Comparison of ENCODE assay signal across 8 cellular contexts in the genomic region with DNA sequence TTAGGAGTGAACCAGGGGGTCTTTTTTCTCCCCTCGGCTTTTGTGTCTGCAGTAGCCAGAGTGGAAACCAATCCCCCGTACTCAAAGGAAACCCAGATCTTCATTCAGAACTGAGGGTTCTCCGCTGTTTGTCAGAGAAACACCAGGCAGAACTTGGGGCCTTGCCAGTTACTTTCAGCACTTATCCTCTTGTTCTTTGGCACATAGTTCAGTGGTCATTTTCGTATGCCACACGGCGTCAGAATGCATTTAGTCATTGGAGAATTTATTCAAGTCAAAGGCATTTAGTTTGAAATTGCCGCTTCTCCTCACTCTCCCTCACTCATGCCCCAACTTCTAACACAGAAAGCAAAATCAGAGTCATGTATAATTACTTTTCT.
DNase-seq lines count a peak whose midpoint lies in the region; ATAC-seq and TF ChIP-seq lines count a peak whose summit lies in the region.
"Had no signal": no experiment of that assay in that cellular context is flagged by ENCODE, and none has a peak within 500 bp of the region (broad histone marks: within the 10 kb centered on the region; RNA-seq: fewer than 3 reads in every experiment).

No MANE protein-coding gene starts in this region.

- WGBS in right lobe of liver (ENCODE audit: insufficient coverage, low coverage, low lambda C conversion rate, missing lambda C conversion rate): 8% methylated on average over 4 of the region's 7 CpGs
- WGBS in suprapubic skin: 35% methylated on average over 7 of the region's 7 CpGs

- no peak overlapping the region for H2AFZ ChIP-seq in KMS-11 (ENCODE audit: low read depth)

- peaks cover 31% of the 10 kb centered on the region; the same call in 1 of the 2 replicates for H3K36me3 ChIP-seq in KMS-11 (ENCODE audit: insufficient read depth)
- peaks cover 0 to 3% (median 0%) of the 10 kb centered on the region in 4 donors for H3K36me3 ChIP-seq in right lobe of liver
- peaks cover 9% of the 10 kb centered on the region for H3K36me3 ChIP-seq in suprapubic skin

- H3K4me3 ChIP-seq in KMS-11 (IDR thresholded peaks at IDR 0.05; ENCODE audit: insufficient read depth, low read depth, low read length) (no peak overlapping the region), right lobe of liver (peak overlapping the region; percentile 11 to 45 (median 40)), suprapubic skin (peak overlapping the region; percentile 37)

- H3K27me3 ChIP-seq in KMS-11 (ENCODE audit: insufficient read depth, low read depth) (no peaks in the 10 kb centered on the region), right lobe of liver (no peaks in the 10 kb centered on the region), suprapubic skin (no peaks in the 10 kb centered on the region)

- TF ChIP-seq POLR2A in right lobe of liver (IDR thresholded peaks at IDR 0.05) (no peak), suprapubic skin (IDR thresholded peaks at IDR 0.05) (no peak)

- H3K79me2 ChIP-seq in KMS-11 (ENCODE audit: insufficient read depth, low read depth): peaks cover 34% of the 10 kb centered on the region

- TF ChIP-seq CTCF in KMS-11 (conservative IDR thresholded peaks at IDR 0.05; ENCODE audit: low read depth, low read length) (no peak), right lobe of liver (IDR thresholded peaks at IDR 0.05) (no peak), suprapubic skin (IDR thresholded peaks at IDR 0.05) (no peak)

- H3K4me2 ChIP-seq in KMS-11: peak overlapping the region; percentile 75; the same call in 1 of the 2 replicates

- DNase-seq in astrocyte of the hippocampus (ENCODE audit: low read depth, low spot score) (peak; percentile 94), right lobe of liver (peak in 2 of 3 donors; percentile 46 to 80), suprapubic skin (ENCODE audit: low spot score in 2 of 2) (no peak), SHP77 (lab: John Stamatoyannopoulos, UW) (no peak)
- DNase-seq in activated CD8-positive, alpha-beta memory T cell treated with anti-CD3 and anti-CD28 coated beads for 24 hours: no peak
- DNase-seq in stimulated activated CD4-positive, alpha-beta T cell treated with anti-CD3 and anti-CD28 coated beads, Interleukin-2, amount 100 ng/mL, for 24 hours: no peak
- DNase-seq: retina had no signal

- peak; percentile 57 to 71 (median 60) for ATAC-seq in right lobe of liver

- H3K4me1 ChIP-seq in KMS-11 (ENCODE audit: low read depth, poor library complexity, severe bottlenecking) (peaks cover 97% of the 10 kb centered on the region), right lobe of liver (peaks cover 0 to 38% (median 18%) of the 10 kb centered on the region in 4 donors), suprapubic skin (peaks cover 20% of the 10 kb centered on the region)

- intact Hi-C loops in right lobe of liver (cut with DNase I): loop anchor here in 1 of 2 donors (10.0 kb wide), 1 partner anchor 103 kb away; a partner anchor contains a TSS

- no peaks in the 10 kb centered on the region for H4K20me1 ChIP-seq in KMS-11 (ENCODE audit: insufficient read depth)

- H3K9me3 ChIP-seq in right lobe of liver (no peaks in the 10 kb centered on the region), suprapubic skin (no peaks in the 10 kb centered on the region)

- H3K9ac ChIP-seq in KMS-11: no peak overlapping the region

- TF ChIP-seq EP300 in suprapubic skin (IDR thresholded peaks at IDR 0.05): no peak

- peak overlapping the region; percentile 89 for H3K27ac ChIP-seq in KMS-11
- peak overlapping the region; percentile 90 to 95 (median 92) for H3K27ac ChIP-seq in right lobe of liver
- peak overlapping the region; percentile 73 for H3K27ac ChIP-seq in suprapubic skin

Comparison
In these comparisons a context has a peak if more than half of its experiments do, and no peak if none do; other contexts are left out.
1. DNase-seq: peak in astrocyte of the hippocampus (single experiment) and right lobe of liver (2 of 3); none in suprapubic skin (0 of 2), SHP77 (0 of 2), activated CD8-positive, alpha-beta memory T cell treated with anti-CD3 and anti-CD28 coated beads for 24 hours (single experiment) and stimulated activated CD4-positive, alpha-beta T cell treated with anti-CD3 and anti-CD28 coated beads, Interleukin-2, amount 100 ng/mL, for 24 hours (0 of 2).
2. Peak in every context shown above with its lines, with median percentiles within 50 percentile points of each other: H3K27ac ChIP-seq.